27 cellular contexts compared by ENCODE assay signal in genomic region chr7:43560742-43561330, GRCh38.
"Had no signal": no experiment of that assay in that cellular context is flagged by ENCODE, and none has a peak within 500 bp of the region (broad histone marks: within the 10 kb centered on the region; RNA-seq: fewer than 3 reads in every experiment).

No MANE protein-coding gene starts in this region.

- H3K4me2 ChIP-seq: smooth muscle cell had no signal

- FAIRE-seq: colon, pancreas, urothelium cell line had no signal

- ATAC-seq: gastrocnemius medialis; mucosa of descending colon; natural killer cell treated with Interleukin-12 subunit alpha and Interleukin-12 subunit beta and Interleukin-15 and Interleukin-18, amount 100 ng/mL, for 72 hours; pancreas; sciatic nerve; stimulated activated effector memory CD8-positive, alpha-beta T cell treated with anti-CD3 and anti-CD28 coated beads, Interleukin-12 subunit alpha, Interleukin-12 subunit beta, amount 100 ng/mL, for 72 hours; stimulated activated naive CD8-positive, alpha-beta T cell treated with anti-CD3 and anti-CD28 coated beads, Interleukin-15, Interleukin-2, amounts not matched to agents 100 U/mL and 50 U/mL, for 24 hours had no signal

- H3K4me1 Mint-ChIP-seq: mesothelial cell of epicardium; naive B cell; neural crest cell; stimulated activated effector memory CD8-positive, alpha-beta T cell treated with anti-CD3 and anti-CD28 coated beads, Interleukin-12 subunit alpha, Interleukin-12 subunit beta, amount 100 ng/mL, for 72 hours had no signal

- H3K9me3 ChIP-seq: gastrocnemius medialis, mucosa of descending colon, neutrophil, pancreas, testis, tibial artery, upper lobe of left lung had no signal

- H3K36me3 Mint-ChIP-seq: mesothelial cell of epicardium; natural killer cell treated with Interleukin-12 subunit alpha and Interleukin-12 subunit beta and Interleukin-15 and Interleukin-18, amount 100 ng/mL, for 72 hours; stimulated activated effector memory CD8-positive, alpha-beta T cell treated with anti-CD3 and anti-CD28 coated beads, Interleukin-12 subunit alpha, Interleukin-12 subunit beta, amount 100 ng/mL, for 72 hours had no signal

- H3K27ac Mint-ChIP-seq: mesothelial cell of epicardium; natural killer cell treated with Interleukin-12 subunit alpha and Interleukin-12 subunit beta and Interleukin-15 and Interleukin-18, amount 100 ng/mL, for 72 hours; stimulated activated effector memory CD8-positive, alpha-beta T cell treated with anti-CD3 and anti-CD28 coated beads, Interleukin-12 subunit alpha, Interleukin-12 subunit beta, amount 100 ng/mL, for 72 hours had no signal

- H3K4me3 Mint-ChIP-seq: mesothelial cell of epicardium; naive B cell; natural killer cell treated with Interleukin-12 subunit alpha and Interleukin-12 subunit beta and Interleukin-15 and Interleukin-18, amount 100 ng/mL, for 72 hours; neural crest cell; stimulated activated effector memory CD8-positive, alpha-beta T cell treated with anti-CD3 and anti-CD28 coated beads, Interleukin-12 subunit alpha, Interleukin-12 subunit beta, amount 100 ng/mL, for 72 hours had no signal

- H3K27me3 ChIP-seq: gastrocnemius medialis, testis, upper lobe of left lung had no signal

- H3K36me3 ChIP-seq: gastrocnemius medialis, neutrophil, pancreas, tibial artery, upper lobe of left lung had no signal

- H3K4me1 ChIP-seq: gastrocnemius medialis, pancreas, testis, tibial artery, upper lobe of left lung had no signal

- H3K9me3 Mint-ChIP-seq: mesothelial cell of epicardium; naive B cell; natural killer cell treated with Interleukin-12 subunit alpha and Interleukin-12 subunit beta and Interleukin-15 and Interleukin-18, amount 100 ng/mL, for 72 hours; neural crest cell; stimulated activated effector memory CD8-positive, alpha-beta T cell treated with anti-CD3 and anti-CD28 coated beads, Interleukin-12 subunit alpha, Interleukin-12 subunit beta, amount 100 ng/mL, for 72 hours had no signal

- H3K4me3 ChIP-seq: dorsolateral prefrontal cortex, gastrocnemius medialis, mucosa of descending colon, pancreas, smooth muscle cell, testis, tibial artery, upper lobe of left lung had no signal

- H3K27ac ChIP-seq: dorsolateral prefrontal cortex, gastrocnemius medialis, neutrophil, pancreas, testis, tibial artery, upper lobe of left lung had no signal

- DNase-seq: dorsolateral prefrontal cortex; effector CD4-positive, alpha-beta T cell; foreskin fibroblast; gastrocnemius medialis; head of caudate nucleus; mesenchymal stem cell; mucosa of descending colon; naive B cell; pancreas; retina; stimulated activated CD4-positive, alpha-beta T cell treated with anti-CD3 and anti-CD28 coated beads, Interleukin-12 subunit alpha, Interleukin-12 subunit beta, amount 100 ng/mL, for 4 hours; stimulated activated CD4-positive, alpha-beta T cell treated with anti-CD3 and anti-CD28 coated beads, Interleukin-1b, Interleukin-23, amount 100 ng/mL, for 48 hours; stimulated activated CD4-positive, alpha-beta T cell treated with anti-CD3 and anti-CD28 coated beads, Interleukin-4, amount 100 ng/mL, for 24 hours; stimulated activated naive CD8-positive, alpha-beta T cell treated with anti-CD3 and anti-CD28 coated beads, Interleukin-15, Interleukin-2, amounts not matched to agents 100 U/mL and 50 U/mL, for 24 hours; substantia nigra; testis; tibial artery; upper lobe of left lung had no signal
